Comparison of ENCODE assay signal across 8 cellular contexts in genomic region chr13:86870388-86870966, GRCh38.
A peak's percentile ranks its signal among the peaks of the same experiment; 100 is the strongest.
DNase-seq lines count a peak whose midpoint lies in the region; ATAC-seq, FAIRE-seq and TF ChIP-seq lines count a peak whose summit lies in the region.

No MANE protein-coding gene starts in this region.

- H4K20me1 ChIP-seq in GM23248 (ENCODE audit: insufficient read depth) (no peaks in the 10 kb centered on the region), hepatocyte (ENCODE audit: insufficient read depth, poor library complexity, severe bottlenecking) (no peaks in the 10 kb centered on the region)

- no peak for ATAC-seq in A549
- ATAC-seq in GM21786 (IDR thresholded peaks at IDR 0.05; ENCODE audit: unreplicated experiment) = no peak
- ATAC-seq in upper lobe of left lung (ENCODE audit: low FRiP score in 2 of 2) = no peak
- ATAC-seq in HG03432 (IDR thresholded peaks at IDR 0.05; ENCODE audit: unreplicated experiment) = no peak

- H3K27ac ChIP-seq in A549 (no peak overlapping the region), GM23248 (no peak overlapping the region), SK-N-MC (no peak overlapping the region), hepatocyte (no peak overlapping the region), upper lobe of left lung (no peak overlapping the region)

- no peaks in the 10 kb centered on the region for H3F3A ChIP-seq in GM23248 (ENCODE audit: insufficient read depth)

- H3K4me3 ChIP-seq in A549 = no peak overlapping the region
- no peak overlapping the region for H3K4me3 ChIP-seq in GM23248
- H3K4me3 ChIP-seq in SK-N-MC = no peak overlapping the region
- H3K4me3 ChIP-seq in hepatocyte = no peak overlapping the region
- no peak overlapping the region for H3K4me3 ChIP-seq in upper lobe of left lung
- H3K4me3 ChIP-seq in lower leg skin (ENCODE audit: low read depth, poor library complexity, severe bottlenecking) = no peak overlapping the region

- H3K9me2 ChIP-seq in GM23248 (ENCODE audit: insufficient read depth) (no peaks in the 10 kb centered on the region), hepatocyte (replicated peaks; ENCODE audit: insufficient read depth) (no peaks in the 10 kb centered on the region)

- H3K9me3 ChIP-seq in A549 (no peaks in the 10 kb centered on the region), GM23248 (ENCODE audit: low read depth) (no peaks in the 10 kb centered on the region), SK-N-MC (ENCODE audit: low read depth, low read length) (no peaks in the 10 kb centered on the region), hepatocyte (ENCODE audit: low read depth) (no peaks in the 10 kb centered on the region), upper lobe of left lung (no peaks in the 10 kb centered on the region)

- no peaks in the 10 kb centered on the region for H3K36me3 ChIP-seq in GM23248 (ENCODE audit: low read depth)
- no peaks in the 10 kb centered on the region for H3K36me3 ChIP-seq in SK-N-MC (ENCODE audit: insufficient read depth, low read length)
- H3K36me3 ChIP-seq in hepatocyte (replicated peaks; ENCODE audit: insufficient read depth, low read depth) = no peaks in the 10 kb centered on the region
- H3K36me3 ChIP-seq in upper lobe of left lung = no peaks in the 10 kb centered on the region

- in situ Hi-C loops in GM23248 (cut with MboI) = loop anchor here (10.0 kb wide), 1 partner anchor 394 kb away; no protein-coding TSS in a partner anchor

- H3K79me2 ChIP-seq in GM23248 (ENCODE audit: insufficient read depth) (no peaks in the 10 kb centered on the region), hepatocyte (no peaks in the 10 kb centered on the region)

- TF ChIP-seq EP300 in A549 (IDR thresholded peaks at IDR 0.05) (no peak), upper lobe of left lung (IDR thresholded peaks at IDR 0.05) (no peak)

- POLR2A ChIA-PET in A549 (lab: Yijun Ruan, JAX) = no interaction called here

- no peaks in the 10 kb centered on the region for H3K27me3 ChIP-seq in GM23248 (replicated peaks; ENCODE audit: insufficient read depth)
- H3K27me3 ChIP-seq in hepatocyte = no peaks in the 10 kb centered on the region
- H3K27me3 ChIP-seq in upper lobe of left lung = no peaks in the 10 kb centered on the region

- 12% methylated on average over 3 of the region's 3 CpGs for WGBS in A549 (ENCODE audit: missing lambda C conversion rate)
- WGBS in GM23248 (ENCODE audit: low coverage in 1 of 2, low lambda C conversion rate in 2 of 2, missing lambda C conversion rate in 2 of 2), 2 experiments = 1 to 2% methylated on average over 3 of the region's 3 CpGs
- 22% methylated on average over 3 of the region's 3 CpGs for WGBS in hepatocyte (ENCODE audit: low lambda C conversion rate, missing lambda C conversion rate)
- WGBS in upper lobe of left lung, 2 donors = 30 to 31% methylated on average over 3 of the region's 3 CpGs
- WGBS in lower leg skin, 2 donors = 15 to 19% methylated on average over 3 of the region's 3 CpGs

- FAIRE-seq in A549 (lab: Jason Lieb, UNC) = no peak

- no peak for TF ChIP-seq POLR2A in A549 (IDR thresholded peaks at IDR 0.05; ENCODE audit: low read length)
- TF ChIP-seq POLR2A in upper lobe of left lung (IDR thresholded peaks at IDR 0.05) = no peak
- no peak for TF ChIP-seq POLR2A in lower leg skin (IDR thresholded peaks at IDR 0.05)

- H3K4me1 ChIP-seq in A549 (no peaks in the 10 kb centered on the region), GM23248 (ENCODE audit: insufficient read depth) (no peaks in the 10 kb centered on the region), hepatocyte (ENCODE audit: insufficient read depth) (no peaks in the 10 kb centered on the region), upper lobe of left lung (no peaks in the 10 kb centered on the region)

- CTCF ChIA-PET in A549 (lab: Yijun Ruan, JAX) = interaction anchor here (0.7 to 1.6 kb wide), 2 partner anchors 22 to 404 kb away, joined by 3 to 11 read pairs; no protein-coding TSS in a partner anchor

- peak; percentile 47 to 57 for TF ChIP-seq RAD21 in A549 (conservative IDR thresholded peaks at IDR 0.05 in 1 of 2, IDR thresholded peaks at IDR 0.05 in 1 of 2)

- intact Hi-C loops in lower leg skin (cut with DNase I; ENCODE audit: low total_unique reads) = loop anchor here (10.0 kb wide), 1 partner anchor 404 kb away; no protein-coding TSS in a partner anchor

- H2AFZ ChIP-seq in GM23248 (peak overlapping the region; percentile 55), hepatocyte (peak overlapping the region; percentile 18)

- H3K9ac ChIP-seq in GM23248 = no peak overlapping the region
- no peak overlapping the region for H3K9ac ChIP-seq in SK-N-MC (ENCODE audit: insufficient read length)

- peak in 1 of 2 experiments; percentile 1 for DNase-seq in A549 (ENCODE audit: low read depth in 1 of 2, low spot score in 1 of 2)
- DNase-seq in GM23248 = peak; percentile 64
- peak; percentile 26 for DNase-seq in SK-N-MC (ENCODE audit: low read depth, low spot score)
- peak; percentile 28 for DNase-seq in hepatocyte (ENCODE audit: low spot score)
- no peak for DNase-seq in upper lobe of left lung
- DNase-seq in lower leg skin (ENCODE audit: low spot score in 2 of 2) = no peak

- H3K4me2 ChIP-seq in A549 (no peak overlapping the region), GM23248 (ENCODE audit: unreplicated experiment) (no peak overlapping the region), hepatocyte (no peak overlapping the region)

- TF ChIP-seq CTCF in A549 (IDR thresholded peaks at IDR 0.05) = peak; percentile 45
- peak; percentile 83 for TF ChIP-seq CTCF in hepatocyte (IDR thresholded peaks at IDR 0.05; ENCODE audit: poor library complexity)
- peak in 3 of 6 experiments; percentile 31 to 50 (median 42) for TF ChIP-seq CTCF in upper lobe of left lung (IDR thresholded peaks at IDR 0.05)
- no peak for TF ChIP-seq CTCF in lower leg skin (IDR thresholded peaks at IDR 0.05)

TF ChIP-seq in A549, 52 proteins besides CTCF, POLR2A, EP300 and RAD21:
- TF ChIP-seq SMC3 (IDR thresholded peaks at IDR 0.05) = peak; percentile 72
- TF ChIP-seq ATOH8 (CRISPR knock-in tag; IDR thresholded peaks at IDR 0.05; ENCODE audit: low read depth) = no peak

Comparison
In these comparisons a context has a peak if more than half of its experiments do, and no peak if none do; other contexts are left out.
1. DNase-seq: peak in GM23248 (single experiment), SK-N-MC (single experiment) and hepatocyte (single experiment); none in upper lobe of left lung (0 of 2) and lower leg skin (0 of 2).
2. CTCF ChIP-seq: peak in A549 (single experiment) and hepatocyte (single experiment); none in lower leg skin (0 of 3).